8 cellular contexts compared by ENCODE assay signal in genomic region chr9:70292253-70292652, GRCh38.
"Had no signal": no experiment of that assay in that cellular context is flagged by ENCODE, and none has a peak within 500 bp of the region (broad histone marks: within the 10 kb centered on the region; RNA-seq: fewer than 3 reads in every experiment).

No MANE protein-coding gene starts in this region.

- H3K4me3 Mint-ChIP-seq: H9, HFFc6 had no signal

- H2AFZ ChIP-seq: GM23248 had no signal

- H3K4me1 Mint-ChIP-seq: H9 had no signal

- H3K27ac Mint-ChIP-seq: H9, HFFc6 had no signal

- DNase-seq: GM23248, GOT3, H9, HCEC 1CT, KG1 had no signal

- H3K9ac ChIP-seq: GM23248 had no signal

- ATAC-seq: K562 had no signal

- H3K4me3 ChIP-seq: GM23248, K562 had no signal

- H3K27ac ChIP-seq: GM23248, HL-60 had no signal

- FAIRE-seq: K562 had no signal
